ENCODE assay signal across 18 cellular contexts in the genomic region with DNA sequence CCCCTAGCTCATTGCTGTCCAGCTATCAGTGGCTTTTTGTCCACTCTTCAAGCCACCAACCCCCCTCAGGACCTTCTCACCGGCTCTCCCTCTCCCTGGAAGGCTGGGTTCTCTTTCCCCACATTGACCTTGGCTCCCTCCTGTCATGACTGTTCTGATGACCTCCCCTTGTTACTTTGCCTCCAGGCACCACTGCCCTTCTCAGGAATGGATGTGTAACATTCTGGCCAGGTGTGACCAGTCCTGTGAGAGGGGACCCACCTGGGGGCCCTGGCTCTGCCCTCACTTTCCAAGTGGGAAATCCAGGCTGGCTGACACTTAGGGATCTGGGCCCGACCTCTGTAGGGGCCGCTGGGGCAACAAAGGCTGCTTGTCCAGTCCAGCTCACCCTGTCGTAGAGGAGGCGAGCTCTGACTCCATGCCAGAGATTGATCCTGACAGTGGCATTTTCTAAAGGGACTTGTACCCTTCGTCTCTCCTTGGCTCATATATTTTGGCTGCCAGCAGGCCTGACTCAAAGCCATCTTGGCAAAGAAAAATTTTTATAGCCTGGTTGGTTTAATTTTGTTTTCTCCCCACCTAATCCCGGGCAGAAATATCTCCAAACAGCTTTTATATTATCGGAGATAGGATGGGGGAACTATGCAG. TPM values are rescaled to one million over a fixed set of nuclear protein-coding genes. Genes with fewer than 3 reads are reported as not detected.
DNase-seq lines count a peak whose midpoint lies in the region; ATAC-seq and TF ChIP-seq lines count a peak whose summit lies in the region.
"Had no signal": no experiment of that assay in that cellular context is flagged by ENCODE, and none has a peak within 500 bp of the region (broad histone marks: within the 10 kb centered on the region; RNA-seq: fewer than 3 reads in every experiment).

No MANE protein-coding gene starts in this region.

- no peak overlapping the region for H3K23ac ChIP-seq in trophoblast cell (ENCODE audit: low read length)

- peaks cover 2% of the 10 kb centered on the region for H3K79me1 ChIP-seq in trophoblast cell (ENCODE audit: low read length)

- no peak overlapping the region for H3K9ac ChIP-seq in trophoblast cell (ENCODE audit: low read length)
- H3K9ac ChIP-seq: parathyroid adenoma had no signal

- ATAC-seq in GM21576 (IDR thresholded peaks at IDR 0.05; ENCODE audit: unreplicated experiment) (peak; percentile 22), esophagus mucosa (no peak)

- TF ChIP-seq POLR2A in adrenal gland (IDR thresholded peaks at IDR 0.05): no peak

- DNase-seq in NCI-H2196 treated with DMSO at 0.1 percent for 48 hours (lab: John Stamatoyannopoulos, UW; ENCODE audit: unreplicated experiment) (peak; percentile 2), NCI-H2196 (lab: John Stamatoyannopoulos, UW; ENCODE audit: unreplicated experiment) (no peak), adrenal gland (peak in 6 of 7 donors; percentile 27 to 65 (median 33)), trophoblast cell (peak in 1 of 2 donors; percentile 40), NCI-H1694 treated with DMSO at 0.1 percent for 48 hours (lab: John Stamatoyannopoulos, UW) (no peak), NOMO-1 treated with dmso at 0.1 percent for 144 hours (lab: John Stamatoyannopoulos, UW; ENCODE audit: unreplicated experiment) (no peak)
- DNase-seq: 8988T; activated CD8-positive, alpha-beta memory T cell treated with anti-CD3 and anti-CD28 coated beads, Interleukin-2, amount 50 U/mL, for 48 hours; activated naive CD4-positive, alpha-beta T cell treated with anti-CD3 and anti-CD28 coated beads, Interleukin-2, amount 10 ng/mL, durations not matched to agents 7 days and 5 days; erythroblast; H9; NCI-H2171; T-helper 1 cell; WERI-Rb-1 had no signal

- peak overlapping the region; percentile 44 for H2AK5ac ChIP-seq in trophoblast cell (ENCODE audit: low read length)

- no peak overlapping the region for H4K91ac ChIP-seq in trophoblast cell (ENCODE audit: low read depth, low read length)

- no peak overlapping the region for H3K4ac ChIP-seq in trophoblast cell (ENCODE audit: low read depth, low read length)

- no peaks in the 10 kb centered on the region for H3K9me3 ChIP-seq in adrenal gland (replicated peaks in 1 of 3)
- no peaks in the 10 kb centered on the region for H3K9me3 ChIP-seq in trophoblast cell (ENCODE audit: insufficient read depth, low read depth, low read length)

- no peak for TF ChIP-seq CTCF in adrenal gland (IDR thresholded peaks at IDR 0.05)

- no peak overlapping the region for H3K14ac ChIP-seq in trophoblast cell (ENCODE audit: low read length)

- no peak overlapping the region for H4K12ac ChIP-seq in trophoblast cell (ENCODE audit: low read depth, low read length)

- H3K4me2 ChIP-seq in trophoblast cell (ENCODE audit: low read length): no peak overlapping the region

- H3K79me2 ChIP-seq in trophoblast cell (ENCODE audit: control insufficient read depth, insufficient read depth, low read length, poor library complexity): no peaks in the 10 kb centered on the region
- H3K79me2 ChIP-seq: parathyroid adenoma had no signal

- H2BK120ac ChIP-seq in trophoblast cell (ENCODE audit: insufficient read depth, low read length, poor library complexity): no peak overlapping the region

- H3K4me1 ChIP-seq in adrenal gland (replicated peaks in 1 of 2) (no peaks in the 10 kb centered on the region), trophoblast cell (ENCODE audit: control insufficient read depth in 1 of 2, insufficient read depth in 2 of 2, low read length in 2 of 2) (peaks cover 4 to 6% of the 10 kb centered on the region in 2 experiments)
- H3K4me1 ChIP-seq: parathyroid adenoma had no signal

- H3K4me3 ChIP-seq in adrenal gland (no peak overlapping the region), trophoblast cell (ENCODE audit: low read depth, low read length) (no peak overlapping the region)
- H3K4me3 ChIP-seq: dorsolateral prefrontal cortex had no signal

- 37 to 50% (median 40%) methylated on average over 4 to 8 of the region's 8 CpGs for WGBS in adrenal gland, 4 donors
- no CpG with 5 or more reads among the region's 8 CpGs for WGBS in trophoblast cell (ENCODE audit: extremely low coverage, insufficient coverage, insufficient read length)

- H4K8ac ChIP-seq in trophoblast cell (ENCODE audit: low read depth, low read length): no peak overlapping the region

- no peak overlapping the region for H3K18ac ChIP-seq in trophoblast cell (ENCODE audit: low read length)

- H3K27ac ChIP-seq in adrenal gland (no peak overlapping the region), trophoblast cell (ENCODE audit: low read depth, low read length) (no peak overlapping the region)
- H3K27ac ChIP-seq: parathyroid adenoma, WERI-Rb-1 had no signal

- no peak overlapping the region for H2AFZ ChIP-seq in trophoblast cell (ENCODE audit: insufficient read depth, low read length, poor library complexity)
- H2AFZ ChIP-seq: parathyroid adenoma had no signal

- H3K27me3 ChIP-seq in adrenal gland: no peaks in the 10 kb centered on the region
- no peaks in the 10 kb centered on the region for H3K27me3 ChIP-seq in trophoblast cell (ENCODE audit: insufficient read depth, low read length)
- H3K27me3 ChIP-seq: dorsolateral prefrontal cortex had no signal

- no peak overlapping the region for H2BK5ac ChIP-seq in trophoblast cell (ENCODE audit: low read depth, low read length, poor library complexity)

- H3K36me3 ChIP-seq in adrenal gland (replicated peaks in 1 of 2) (no peaks in the 10 kb centered on the region), trophoblast cell (ENCODE audit: control insufficient read depth in 1 of 2, insufficient read depth in 2 of 2, low read length in 2 of 2) (no peaks in the 10 kb centered on the region)
- H3K36me3 ChIP-seq: WERI-Rb-1 had no signal

- peak overlapping the region; percentile 69 for H2BK12ac ChIP-seq in trophoblast cell (ENCODE audit: low read length)

- intact Hi-C loops in adrenal gland (cut with DNase I): no loop called here

RNA-seq across cellular contexts. Expression of a gene that starts 37.9 kb away (rescaled TPM):
- total RNA-seq in adrenal gland (10 to 100 TPM; 20.8 to 41.9 (median 26.4) TPM), esophagus mucosa (21.8 TPM)
- 10 to 100 TPM; 11.3 to 21.1 (median 15.4) TPM for polyA plus RNA-seq in adrenal gland
- polyA plus RNA-seq in trophoblast cell (2013): 14.7 and 15.2 TPM in 2 replicates

Comparison
In these comparisons a context has a peak if more than half of its experiments do, and no peak if none do; other contexts are left out.
1. DNase-seq: peak in NCI-H2196 treated with DMSO at 0.1 percent for 48 hours (single experiment) and adrenal gland (6 of 7); none in NCI-H2196 (single experiment), NCI-H1694 treated with DMSO at 0.1 percent for 48 hours (single experiment) and NOMO-1 treated with dmso at 0.1 percent for 144 hours (single experiment).